In the genomic region with DNA sequence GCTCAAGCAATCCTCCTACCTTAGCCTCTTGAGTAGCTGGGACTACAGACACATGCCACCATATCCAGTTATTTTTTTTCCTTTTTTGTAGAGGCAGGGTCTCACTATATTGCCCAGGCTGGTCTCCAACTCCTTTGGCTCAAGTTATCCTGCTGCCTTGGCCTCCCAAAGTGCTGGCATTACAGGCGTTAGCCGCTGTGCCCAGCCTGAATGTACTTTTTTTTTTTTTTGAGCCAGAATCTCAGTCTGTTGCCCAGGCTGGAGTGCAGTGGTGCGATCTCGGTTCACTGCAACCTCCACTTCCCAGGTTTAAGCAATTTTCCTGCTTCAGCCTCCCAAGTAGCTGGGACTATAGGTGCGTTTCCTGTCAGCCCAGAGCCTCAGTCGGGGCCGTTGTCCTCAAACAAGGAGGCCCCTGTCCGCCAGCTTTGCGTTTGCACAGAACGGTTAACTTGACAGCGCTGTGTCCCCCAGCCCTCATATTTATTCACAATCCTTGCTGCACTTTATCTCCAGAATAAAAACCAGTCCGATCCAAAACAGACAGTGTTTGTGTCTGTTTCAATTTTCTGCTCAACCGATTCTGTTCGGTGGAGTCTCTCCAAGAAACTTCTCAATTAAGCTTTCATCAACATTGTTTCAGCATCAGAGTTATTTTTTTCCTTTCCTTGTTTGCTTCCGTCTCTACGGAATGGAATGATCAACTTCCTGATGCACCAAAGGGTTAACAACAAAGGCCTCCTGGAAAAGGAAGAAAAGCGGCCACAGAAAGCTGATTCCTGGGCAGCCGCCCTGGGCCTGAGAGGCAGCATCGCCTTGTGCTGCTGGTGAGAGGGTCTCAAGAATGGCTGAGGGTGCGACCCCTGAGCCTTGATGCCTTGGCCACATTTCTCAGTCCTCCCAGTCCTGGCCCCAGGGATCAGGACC, we compare ENCODE assay signal across 1 cellular context.
A peak's percentile ranks its signal among the peaks of the same experiment; 100 is the strongest.
TF ChIP-seq lines count a peak whose summit lies in the region.

No MANE protein-coding gene starts in this region.

TF ChIP-seq in HepG2, 621 proteins besides CTCF, POLR2A, EP300 and RAD21 (continued from another document and continues in another):
- TF ChIP-seq RCOR2 (CRISPR knock-in tag; IDR thresholded peaks at IDR 0.05) (peak; percentile 33; the same call in 1 of the 2 replicates), ZNF136 (CRISPR knock-in tag; IDR thresholded peaks at IDR 0.05; ENCODE audit: low read depth) (no peak), GFI1 (CRISPR knock-in tag; IDR thresholded peaks at IDR 0.05; ENCODE audit: borderline replicate concordance) (no peak), ZNF678 (CRISPR knock-in tag; IDR thresholded peaks at IDR 0.05) (no peak), EHMT2 (IDR thresholded peaks at IDR 0.05; ENCODE audit: borderline replicate concordance, low read depth, low read length) (no peak), KAT8 (CRISPR knock-in tag; IDR thresholded peaks at IDR 0.05) (no peak), ZNF792 (CRISPR knock-in tag; IDR thresholded peaks at IDR 0.05) (no peak), ZNF652 (CRISPR knock-in tag; IDR thresholded peaks at IDR 0.05; ENCODE audit: borderline replicate concordance, low read depth) (peak; percentile 98), SNRNP70 (IDR thresholded peaks at IDR 0.05; ENCODE audit: low read depth, low read length) (no peak), FOXO1 (CRISPR knock-in tag; IDR thresholded peaks at IDR 0.05) (no peak), TOPORS (CRISPR knock-in tag; IDR thresholded peaks at IDR 0.05) (0 out of 2 replicates have a peak, but pooled peaks have one; percentile 10), KLF11 (CRISPR knock-in tag; IDR thresholded peaks at IDR 0.05) (no peak), SRY (CRISPR knock-in tag; IDR thresholded peaks at IDR 0.05) (peak; percentile 47; the same call in 1 of the 2 replicates), TGIF2 (CRISPR knock-in tag; IDR thresholded peaks at IDR 0.05) (no peak), SRF (IDR thresholded peaks at IDR 0.05; ENCODE audit: low read depth, low read length) (no peak), SOX6 (IDR thresholded peaks at IDR 0.05) (no peak), SOX6 (CRISPR knock-in tag; IDR thresholded peaks at IDR 0.05) (no peak), ZNF484 (CRISPR knock-in tag; IDR thresholded peaks at IDR 0.05; ENCODE audit: borderline replicate concordance, low read depth) (no peak), FOXA3 (CRISPR knock-in tag; IDR thresholded peaks at IDR 0.05) (no peak)
- TF ChIP-seq, protein P1, sequence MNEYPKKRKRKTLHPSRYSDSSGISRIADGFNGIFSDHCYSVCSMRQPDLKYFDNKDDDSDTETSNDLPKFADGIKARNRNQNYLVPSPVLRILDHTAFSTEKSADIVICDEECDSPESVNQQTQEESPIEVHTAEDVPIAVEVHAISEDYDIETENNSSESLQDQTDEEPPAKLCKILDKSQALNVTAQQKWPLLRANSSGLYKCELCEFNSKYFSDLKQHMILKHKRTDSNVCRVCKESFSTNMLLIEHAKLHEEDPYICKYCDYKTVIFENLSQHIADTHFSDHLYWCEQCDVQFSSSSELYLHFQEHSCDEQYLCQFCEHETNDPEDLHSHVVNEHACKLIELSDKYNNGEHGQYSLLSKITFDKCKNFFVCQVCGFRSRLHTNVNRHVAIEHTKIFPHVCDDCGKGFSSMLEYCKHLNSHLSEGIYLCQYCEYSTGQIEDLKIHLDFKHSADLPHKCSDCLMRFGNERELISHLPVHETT (CRISPR knock-in tag; conservative IDR thresholded peaks at IDR 0.05), result no peak
- TF ChIP-seq, protein P2, sequence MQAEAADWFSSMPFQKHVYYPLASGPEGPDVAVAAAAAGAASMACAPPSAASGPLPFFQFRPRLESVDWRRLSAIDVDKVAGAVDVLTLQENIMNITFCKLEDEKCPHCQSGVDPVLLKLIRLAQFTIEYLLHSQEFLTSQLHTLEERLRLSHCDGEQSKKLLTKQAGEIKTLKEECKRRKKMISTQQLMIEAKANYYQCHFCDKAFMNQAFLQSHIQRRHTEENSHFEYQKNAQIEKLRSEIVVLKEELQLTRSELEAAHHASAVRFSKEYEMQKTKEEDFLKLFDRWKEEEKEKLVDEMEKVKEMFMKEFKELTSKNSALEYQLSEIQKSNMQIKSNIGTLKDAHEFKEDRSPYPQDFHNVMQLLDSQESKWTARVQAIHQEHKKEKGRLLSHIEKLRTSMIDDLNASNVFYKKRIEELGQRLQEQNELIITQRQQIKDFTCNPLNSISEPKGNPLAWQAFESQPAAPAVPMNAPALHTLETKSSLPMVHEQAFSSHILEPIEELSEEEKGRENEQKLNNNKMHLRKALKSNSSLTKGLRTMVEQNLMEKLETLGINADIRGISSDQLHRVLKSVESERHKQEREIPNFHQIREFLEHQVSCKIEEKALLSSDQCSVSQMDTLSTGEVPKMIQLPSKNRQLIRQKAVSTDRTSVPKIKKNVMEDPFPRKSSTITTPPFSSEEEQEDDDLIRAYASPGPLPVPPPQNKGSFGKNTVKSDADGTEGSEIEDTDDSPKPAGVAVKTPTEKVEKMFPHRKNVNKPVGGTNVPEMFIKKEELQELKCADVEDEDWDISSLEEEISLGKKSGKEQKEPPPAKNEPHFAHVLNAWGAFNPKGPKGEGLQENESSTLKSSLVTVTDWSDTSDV (CRISPR knock-in tag; IDR thresholded peaks at IDR 0.05), result no peak
- TF ChIP-seq, protein P3, sequence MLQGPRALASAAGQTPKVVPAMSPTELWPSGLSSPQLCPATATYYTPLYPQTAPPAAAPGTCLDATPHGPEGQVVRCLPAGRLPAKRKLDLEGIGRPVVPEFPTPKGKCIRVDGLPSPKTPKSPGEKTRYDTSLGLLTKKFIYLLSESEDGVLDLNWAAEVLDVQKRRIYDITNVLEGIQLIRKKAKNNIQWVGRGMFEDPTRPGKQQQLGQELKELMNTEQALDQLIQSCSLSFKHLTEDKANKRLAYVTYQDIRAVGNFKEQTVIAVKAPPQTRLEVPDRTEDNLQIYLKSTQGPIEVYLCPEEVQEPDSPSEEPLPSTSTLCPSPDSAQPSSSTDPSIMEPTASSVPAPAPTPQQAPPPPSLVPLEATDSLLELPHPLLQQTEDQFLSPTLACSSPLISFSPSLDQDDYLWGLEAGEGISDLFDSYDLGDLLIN (CRISPR knock-in tag; IDR thresholded peaks at IDR 0.05; ENCODE audit: borderline replicate concordance), result no peak
- TF ChIP-seq, protein P4, sequence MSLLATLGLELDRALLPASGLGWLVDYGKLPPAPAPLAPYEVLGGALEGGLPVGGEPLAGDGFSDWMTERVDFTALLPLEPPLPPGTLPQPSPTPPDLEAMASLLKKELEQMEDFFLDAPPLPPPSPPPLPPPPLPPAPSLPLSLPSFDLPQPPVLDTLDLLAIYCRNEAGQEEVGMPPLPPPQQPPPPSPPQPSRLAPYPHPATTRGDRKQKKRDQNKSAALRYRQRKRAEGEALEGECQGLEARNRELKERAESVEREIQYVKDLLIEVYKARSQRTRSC (CRISPR knock-in tag; IDR thresholded peaks at IDR 0.05; ENCODE audit: low read depth), result no peak
- TF ChIP-seq, protein P5, sequence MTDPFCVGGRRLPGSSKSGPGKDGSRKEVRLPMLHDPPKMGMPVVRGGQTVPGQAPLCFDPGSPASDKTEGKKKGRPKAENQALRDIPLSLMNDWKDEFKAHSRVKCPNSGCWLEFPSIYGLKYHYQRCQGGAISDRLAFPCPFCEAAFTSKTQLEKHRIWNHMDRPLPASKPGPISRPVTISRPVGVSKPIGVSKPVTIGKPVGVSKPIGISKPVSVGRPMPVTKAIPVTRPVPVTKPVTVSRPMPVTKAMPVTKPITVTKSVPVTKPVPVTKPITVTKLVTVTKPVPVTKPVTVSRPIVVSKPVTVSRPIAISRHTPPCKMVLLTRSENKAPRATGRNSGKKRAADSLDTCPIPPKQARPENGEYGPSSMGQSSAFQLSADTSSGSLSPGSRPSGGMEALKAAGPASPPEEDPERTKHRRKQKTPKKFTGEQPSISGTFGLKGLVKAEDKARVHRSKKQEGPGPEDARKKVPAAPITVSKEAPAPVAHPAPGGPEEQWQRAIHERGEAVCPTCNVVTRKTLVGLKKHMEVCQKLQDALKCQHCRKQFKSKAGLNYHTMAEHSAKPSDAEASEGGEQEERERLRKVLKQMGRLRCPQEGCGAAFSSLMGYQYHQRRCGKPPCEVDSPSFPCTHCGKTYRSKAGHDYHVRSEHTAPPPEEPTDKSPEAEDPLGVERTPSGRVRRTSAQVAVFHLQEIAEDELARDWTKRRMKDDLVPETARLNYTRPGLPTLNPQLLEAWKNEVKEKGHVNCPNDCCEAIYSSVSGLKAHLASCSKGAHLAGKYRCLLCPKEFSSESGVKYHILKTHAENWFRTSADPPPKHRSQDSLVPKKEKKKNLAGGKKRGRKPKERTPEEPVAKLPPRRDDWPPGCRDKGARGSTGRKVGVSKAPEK (CRISPR knock-in tag; IDR thresholded peaks at IDR 0.05; ENCODE audit: borderline replicate concordance), result 0 out of 2 replicates have a peak, but pooled peaks have one; percentile 61
- TF ChIP-seq, protein P6, sequence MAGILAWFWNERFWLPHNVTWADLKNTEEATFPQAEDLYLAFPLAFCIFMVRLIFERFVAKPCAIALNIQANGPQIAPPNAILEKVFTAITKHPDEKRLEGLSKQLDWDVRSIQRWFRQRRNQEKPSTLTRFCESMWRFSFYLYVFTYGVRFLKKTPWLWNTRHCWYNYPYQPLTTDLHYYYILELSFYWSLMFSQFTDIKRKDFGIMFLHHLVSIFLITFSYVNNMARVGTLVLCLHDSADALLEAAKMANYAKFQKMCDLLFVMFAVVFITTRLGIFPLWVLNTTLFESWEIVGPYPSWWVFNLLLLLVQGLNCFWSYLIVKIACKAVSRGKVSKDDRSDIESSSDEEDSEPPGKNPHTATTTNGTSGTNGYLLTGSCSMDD (CRISPR knock-in tag; IDR thresholded peaks at IDR 0.05), result no peak
- TF ChIP-seq, protein P7, sequence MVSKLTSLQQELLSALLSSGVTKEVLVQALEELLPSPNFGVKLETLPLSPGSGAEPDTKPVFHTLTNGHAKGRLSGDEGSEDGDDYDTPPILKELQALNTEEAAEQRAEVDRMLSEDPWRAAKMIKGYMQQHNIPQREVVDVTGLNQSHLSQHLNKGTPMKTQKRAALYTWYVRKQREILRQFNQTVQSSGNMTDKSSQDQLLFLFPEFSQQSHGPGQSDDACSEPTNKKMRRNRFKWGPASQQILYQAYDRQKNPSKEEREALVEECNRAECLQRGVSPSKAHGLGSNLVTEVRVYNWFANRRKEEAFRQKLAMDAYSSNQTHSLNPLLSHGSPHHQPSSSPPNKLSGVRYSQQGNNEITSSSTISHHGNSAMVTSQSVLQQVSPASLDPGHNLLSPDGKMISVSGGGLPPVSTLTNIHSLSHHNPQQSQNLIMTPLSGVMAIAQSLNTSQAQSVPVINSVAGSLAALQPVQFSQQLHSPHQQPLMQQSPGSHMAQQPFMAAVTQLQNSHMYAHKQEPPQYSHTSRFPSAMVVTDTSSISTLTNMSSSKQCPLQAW (CRISPR knock-in tag; IDR thresholded peaks at IDR 0.05), result no peak
- TF ChIP-seq, protein P8, sequence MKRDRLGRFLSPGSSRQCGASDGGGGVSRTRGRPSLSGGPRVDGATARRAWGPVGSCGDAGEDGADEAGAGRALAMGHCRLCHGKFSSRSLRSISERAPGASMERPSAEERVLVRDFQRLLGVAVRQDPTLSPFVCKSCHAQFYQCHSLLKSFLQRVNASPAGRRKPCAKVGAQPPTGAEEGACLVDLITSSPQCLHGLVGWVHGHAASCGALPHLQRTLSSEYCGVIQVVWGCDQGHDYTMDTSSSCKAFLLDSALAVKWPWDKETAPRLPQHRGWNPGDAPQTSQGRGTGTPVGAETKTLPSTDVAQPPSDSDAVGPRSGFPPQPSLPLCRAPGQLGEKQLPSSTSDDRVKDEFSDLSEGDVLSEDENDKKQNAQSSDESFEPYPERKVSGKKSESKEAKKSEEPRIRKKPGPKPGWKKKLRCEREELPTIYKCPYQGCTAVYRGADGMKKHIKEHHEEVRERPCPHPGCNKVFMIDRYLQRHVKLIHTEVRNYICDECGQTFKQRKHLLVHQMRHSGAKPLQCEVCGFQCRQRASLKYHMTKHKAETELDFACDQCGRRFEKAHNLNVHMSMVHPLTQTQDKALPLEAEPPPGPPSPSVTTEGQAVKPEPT (CRISPR knock-in tag; IDR thresholded peaks at IDR 0.05; ENCODE audit: low read depth), result no peak
- TF ChIP-seq, protein P9, sequence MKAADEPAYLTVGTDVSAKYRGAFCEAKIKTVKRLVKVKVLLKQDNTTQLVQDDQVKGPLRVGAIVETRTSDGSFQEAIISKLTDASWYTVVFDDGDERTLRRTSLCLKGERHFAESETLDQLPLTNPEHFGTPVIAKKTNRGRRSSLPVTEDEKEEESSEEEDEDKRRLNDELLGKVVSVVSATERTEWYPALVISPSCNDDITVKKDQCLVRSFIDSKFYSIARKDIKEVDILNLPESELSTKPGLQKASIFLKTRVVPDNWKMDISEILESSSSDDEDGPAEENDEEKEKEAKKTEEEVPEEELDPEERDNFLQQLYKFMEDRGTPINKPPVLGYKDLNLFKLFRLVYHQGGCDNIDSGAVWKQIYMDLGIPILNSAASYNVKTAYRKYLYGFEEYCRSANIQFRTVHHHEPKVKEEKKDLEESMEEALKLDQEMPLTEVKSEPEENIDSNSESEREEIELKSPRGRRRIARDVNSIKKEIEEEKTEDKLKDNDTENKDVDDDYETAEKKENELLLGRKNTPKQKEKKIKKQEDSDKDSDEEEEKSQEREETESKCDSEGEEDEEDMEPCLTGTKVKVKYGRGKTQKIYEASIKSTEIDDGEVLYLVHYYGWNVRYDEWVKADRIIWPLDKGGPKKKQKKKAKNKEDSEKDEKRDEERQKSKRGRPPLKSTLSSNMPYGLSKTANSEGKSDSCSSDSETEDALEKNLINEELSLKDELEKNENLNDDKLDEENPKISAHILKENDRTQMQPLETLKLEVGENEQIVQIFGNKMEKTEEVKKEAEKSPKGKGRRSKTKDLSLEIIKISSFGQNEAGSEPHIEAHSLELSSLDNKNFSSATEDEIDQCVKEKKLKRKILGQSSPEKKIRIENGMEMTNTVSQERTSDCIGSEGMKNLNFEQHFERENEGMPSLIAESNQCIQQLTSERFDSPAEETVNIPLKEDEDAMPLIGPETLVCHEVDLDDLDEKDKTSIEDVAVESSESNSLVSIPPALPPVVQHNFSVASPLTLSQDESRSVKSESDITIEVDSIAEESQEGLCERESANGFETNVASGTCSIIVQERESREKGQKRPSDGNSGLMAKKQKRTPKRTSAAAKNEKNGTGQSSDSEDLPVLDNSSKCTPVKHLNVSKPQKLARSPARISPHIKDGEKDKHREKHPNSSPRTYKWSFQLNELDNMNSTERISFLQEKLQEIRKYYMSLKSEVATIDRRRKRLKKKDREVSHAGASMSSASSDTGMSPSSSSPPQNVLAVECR (CRISPR knock-in tag; IDR thresholded peaks at IDR 0.05; ENCODE audit: borderline replicate concordance), result peak; percentile 33; the same call in 1 of the 2 replicates
- TF ChIP-seq, protein P10, sequence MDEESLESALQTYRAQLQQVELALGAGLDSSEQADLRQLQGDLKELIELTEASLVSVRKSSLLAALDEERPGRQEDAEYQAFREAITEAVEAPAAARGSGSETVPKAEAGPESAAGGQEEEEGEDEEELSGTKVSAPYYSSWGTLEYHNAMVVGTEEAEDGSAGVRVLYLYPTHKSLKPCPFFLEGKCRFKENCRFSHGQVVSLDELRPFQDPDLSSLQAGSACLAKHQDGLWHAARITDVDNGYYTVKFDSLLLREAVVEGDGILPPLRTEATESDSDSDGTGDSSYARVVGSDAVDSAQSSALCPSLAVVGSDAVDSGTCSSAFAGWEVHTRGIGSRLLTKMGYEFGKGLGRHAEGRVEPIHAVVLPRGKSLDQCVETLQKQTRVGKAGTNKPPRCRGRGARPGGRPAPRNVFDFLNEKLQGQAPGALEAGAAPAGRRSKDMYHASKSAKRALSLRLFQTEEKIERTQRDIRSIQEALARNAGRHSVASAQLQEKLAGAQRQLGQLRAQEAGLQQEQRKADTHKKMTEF (CRISPR knock-in tag; IDR thresholded peaks at IDR 0.05), result peak; percentile 6; the same call in 1 of the 2 replicates
